In the genomic region with DNA sequence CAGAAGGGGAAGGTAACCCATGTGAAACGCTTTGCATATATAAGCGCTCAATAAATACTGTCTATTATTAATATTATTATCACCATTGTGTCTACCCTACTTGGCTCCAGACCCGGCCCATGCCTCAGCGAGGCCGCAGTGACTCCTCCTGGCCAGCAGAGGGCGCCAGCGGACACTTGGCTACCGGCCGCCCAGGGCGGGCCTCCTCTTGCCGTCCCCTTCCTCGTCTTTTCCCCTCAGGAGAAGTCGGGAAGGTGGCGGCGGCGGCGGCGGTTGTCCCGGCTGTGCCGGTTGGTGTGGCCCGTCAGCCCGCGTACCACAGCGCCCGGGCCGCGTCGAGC, we compare ENCODE assay signal across 1 cellular context.
TF ChIP-seq lines count a peak whose summit lies in the region.

TSS of gene AGFG1 (plus strand) at position 233 of the 341 bp plus-strand sequence. CDS start 266 bp downstream, outside the sequence.

TF ChIP-seq in A549, 52 proteins besides CTCF, POLR2A, EP300 and RAD21 (continued from another document):
- TF ChIP-seq, protein P1, sequence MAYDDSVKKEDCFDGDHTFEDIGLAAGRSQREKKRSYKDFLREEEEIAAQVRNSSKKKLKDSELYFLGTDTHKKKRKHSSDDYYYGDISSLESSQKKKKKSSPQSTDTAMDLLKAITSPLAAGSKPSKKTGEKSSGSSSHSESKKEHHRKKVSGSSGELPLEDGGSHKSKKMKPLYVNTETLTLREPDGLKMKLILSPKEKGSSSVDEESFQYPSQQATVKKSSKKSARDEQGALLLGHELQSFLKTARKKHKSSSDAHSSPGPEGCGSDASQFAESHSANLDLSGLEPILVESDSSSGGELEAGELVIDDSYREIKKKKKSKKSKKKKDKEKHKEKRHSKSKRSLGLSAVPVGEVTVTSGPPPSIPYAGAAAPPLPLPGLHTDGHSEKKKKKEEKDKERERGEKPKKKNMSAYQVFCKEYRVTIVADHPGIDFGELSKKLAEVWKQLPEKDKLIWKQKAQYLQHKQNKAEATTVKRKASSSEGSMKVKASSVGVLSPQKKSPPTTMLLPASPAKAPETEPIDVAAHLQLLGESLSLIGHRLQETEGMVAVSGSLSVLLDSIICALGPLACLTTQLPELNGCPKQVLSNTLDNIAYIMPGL (CRISPR knock-in tag; IDR thresholded peaks at IDR 0.05; ENCODE audit: borderline replicate concordance): 0 out of 2 replicates have a peak, but pooled peaks have one; percentile 90
- TF ChIP-seq CHD2 (IDR thresholded peaks at IDR 0.05; ENCODE audit: low read length, partially characterized antibody): no peak
- TF ChIP-seq FOSL2 (IDR thresholded peaks at IDR 0.05): no peak
- TF ChIP-seq FOSL2 (CRISPR knock-in tag; IDR thresholded peaks at IDR 0.05): no peak
- TF ChIP-seq ATOH8 (CRISPR knock-in tag; IDR thresholded peaks at IDR 0.05; ENCODE audit: low read depth): no peak
- TF ChIP-seq CEBPB (IDR thresholded peaks at IDR 0.05): 0 out of 4 replicates have a peak, but pooled peaks of 1 of the 2 experiments have one; percentile 6
- TF ChIP-seq E2F6 (IDR thresholded peaks at IDR 0.05; ENCODE audit: borderline replicate concordance, low read depth): no peak
- no peak for TF ChIP-seq BHLHE40 (IDR thresholded peaks at IDR 0.05; ENCODE audit: low read depth, low read length)
